Comparison of ENCODE assay signal across 17 cellular contexts in genomic region chr11:134821422-134821821, GRCh38.
DNase-seq lines count a peak whose midpoint lies in the region; TF ChIP-seq lines count a peak whose summit lies in the region.
"Had no signal": no experiment of that assay in that cellular context is flagged by ENCODE, and none has a peak within 500 bp of the region (broad histone marks: within the 10 kb centered on the region; RNA-seq: fewer than 3 reads in every experiment).

No MANE protein-coding gene starts in this region.

- no peaks in the 10 kb centered on the region for H3K79me1 ChIP-seq in H9 (ENCODE audit: insufficient read depth, low read depth, low read length, poor library complexity, severe bottlenecking)
- H3K79me1 ChIP-seq in neuronal stem cell (ENCODE audit: low read depth, low read length): no peaks in the 10 kb centered on the region

- no peak overlapping the region for H3K27ac ChIP-seq in H9 (ENCODE audit: insufficient read length, low read depth, low read length)
- H3K27ac ChIP-seq in neuronal stem cell (replicated peaks; ENCODE audit: low read length): no peak overlapping the region

- H2BK12ac ChIP-seq in H9 (ENCODE audit: insufficient read length, low read depth, low read length) (no peak overlapping the region), neuronal stem cell (ENCODE audit: low read length) (no peak overlapping the region)

- no peak for DNase-seq in Caco-2
- DNase-seq in H9: peak; percentile 32
- peak; percentile 82 for DNase-seq in islet precursor cell
- DNase-seq in neuronal stem cell (ENCODE audit: low spot score): no peak
- no peak for DNase-seq in SKM-1 (lab: John Stamatoyannopoulos, UW; ENCODE audit: unreplicated experiment)
- DNase-seq in retina: no peak
- no peak for DNase-seq in 8988T
- DNase-seq: BE2C; C1 segment of cervical spinal cord; CD4-positive, CD25-positive, alpha-beta regulatory T cell; CD8-positive, alpha-beta memory T cell; COR-L47; DMS153; DMS79; GF-D8; HFFc6; KG1 had no signal

- POLR2A ChIA-PET in Caco-2 (lab: Charles Lee): no interaction called here

- H3K27me3 Mint-ChIP-seq in Caco-2 (ENCODE audit: insufficient read depth, unreplicated experiment) (no peaks in the 10 kb centered on the region), H9 (ENCODE audit: low read depth) (peaks cover 19% of the 10 kb centered on the region)

- H3K23me2 ChIP-seq in H9 (ENCODE audit: insufficient read length, low read depth, low read length, poor library complexity, severe bottlenecking): no peaks in the 10 kb centered on the region

- H4K8ac ChIP-seq in H9 (replicated peaks; ENCODE audit: insufficient read length, low read depth, low read length): no peak overlapping the region
- H4K8ac ChIP-seq in neuronal stem cell (ENCODE audit: low read depth, low read length): no peak overlapping the region

- CTCF ChIA-PET in Caco-2 (lab: Charles Lee): interaction anchor here (1.2 kb wide), 1 partner anchor 47 kb away, joined by 5 read pairs; no protein-coding TSS in a partner anchor

- H3K18ac ChIP-seq in H9 (ENCODE audit: insufficient read length, low read depth, low read length) (no peak overlapping the region), neuronal stem cell (ENCODE audit: low read length) (peak overlapping the region; percentile 23)

- no peak overlapping the region for H2AK5ac ChIP-seq in H9 (ENCODE audit: insufficient read length, low read length)
- H2AK5ac ChIP-seq in neuronal stem cell (ENCODE audit: low read depth, low read length): no peak overlapping the region

- no peak overlapping the region for H4K5ac ChIP-seq in H9 (ENCODE audit: insufficient read length, low read depth, low read length)

- intact Hi-C loops in Caco-2 (cut with micrococcal nuclease; ENCODE audit: unreplicated experiment): no loop called here

- no peaks in the 10 kb centered on the region for H3K79me2 ChIP-seq in H9 (ENCODE audit: insufficient read depth, low read length)

- H3K56ac ChIP-seq in H9 (ENCODE audit: insufficient read length, low read depth, low read length): no peak overlapping the region

- H2BK15ac ChIP-seq in H9 (ENCODE audit: low read depth, low read length): no peak overlapping the region
- no peak overlapping the region for H2BK15ac ChIP-seq in neuronal stem cell (ENCODE audit: low read length)

- peaks cover 5% of the 10 kb centered on the region for H3K9me3 ChIP-seq in Caco-2
- no peaks in the 10 kb centered on the region for H3K9me3 ChIP-seq in H9 (ENCODE audit: control insufficient read depth, low read depth, low read length)
- H3K9me3 ChIP-seq in neuronal stem cell (replicated peaks in 1 of 2; ENCODE audit: control insufficient read depth in 2 of 2, insufficient read depth in 1 of 2, low read depth in 1 of 2, low read length in 2 of 2): no peaks in the 10 kb centered on the region
- H3K9me3 ChIP-seq: BE2C had no signal

- WGBS in H9 (ENCODE audit: extremely low coverage, insufficient read length, low lambda C conversion rate): no CpG with 5 or more reads among the region's 4 CpGs
- WGBS in neuronal stem cell (ENCODE audit: extremely low coverage in 2 of 2, insufficient read length in 2 of 2, insufficient replicate concordance in 1 of 2), 2 donors: no CpG with 5 or more reads among the region's 4 CpGs

- H3K4ac ChIP-seq in H9 (ENCODE audit: low read depth, low read length): no peak overlapping the region
- H3K4ac ChIP-seq in neuronal stem cell (ENCODE audit: low read length): no peak overlapping the region

- no peak overlapping the region for H2BK20ac ChIP-seq in H9 (ENCODE audit: low read depth, low read length, poor library complexity, severe bottlenecking)

- no peak overlapping the region for H4K91ac ChIP-seq in H9 (ENCODE audit: insufficient read length, low read depth, low read length)
- no peak overlapping the region for H4K91ac ChIP-seq in neuronal stem cell (ENCODE audit: low read depth, low read length, poor library complexity)

- H3T11ph ChIP-seq in H9 (ENCODE audit: low read length): no peak overlapping the region

- H3K23ac ChIP-seq in H9 (ENCODE audit: insufficient read length, low read depth, low read length): no peak overlapping the region
- no peak overlapping the region for H3K23ac ChIP-seq in neuronal stem cell (ENCODE audit: low read depth, low read length, poor library complexity)

- H3K36me3 ChIP-seq in Caco-2 (ENCODE audit: control insufficient read depth, insufficient read depth, low read length) (no peaks in the 10 kb centered on the region), neuronal stem cell (replicated peaks in 1 of 2; ENCODE audit: control insufficient read depth in 2 of 2, insufficient read depth in 2 of 2, low read length in 2 of 2) (no peaks in the 10 kb centered on the region)
- H3K36me3 ChIP-seq: BE2C had no signal

- no peak overlapping the region for H2AFZ ChIP-seq in H9 (ENCODE audit: low read length)
- H2AFZ ChIP-seq in neuronal stem cell (ENCODE audit: low read length): no peak overlapping the region

- H3K4me2 ChIP-seq in H9 (ENCODE audit: insufficient read depth, insufficient read length, low read length): no peak overlapping the region
- no peak overlapping the region for H3K4me2 ChIP-seq in neuronal stem cell (ENCODE audit: insufficient read depth, low read length, poor library complexity, severe bottlenecking)

- H3K4me3 ChIP-seq in Caco-2 (ENCODE audit: low read depth, low read length) (no peak overlapping the region), neuronal stem cell (ENCODE audit: low read length in 2 of 2) (no peak overlapping the region)

- H3K36me3 Mint-ChIP-seq in Caco-2 (ENCODE audit: insufficient read depth, unreplicated experiment) (peaks cover 16% of the 10 kb centered on the region), H9 (ENCODE audit: insufficient read depth in 1 of 3, low read depth in 3 of 3) (no peaks in the 10 kb centered on the region)
- H3K36me3 Mint-ChIP-seq: CD4-positive, CD25-positive, alpha-beta regulatory T cell; CD8-positive, alpha-beta memory T cell had no signal

- H2BK120ac ChIP-seq in H9 (ENCODE audit: low read depth, low read length, poor library complexity, severe bottlenecking) (no peak overlapping the region), neuronal stem cell (ENCODE audit: low read depth, low read length) (no peak overlapping the region)

- no peak overlapping the region for H3K14ac ChIP-seq in H9 (ENCODE audit: insufficient read depth, low read length)
- no peak overlapping the region for H3K14ac ChIP-seq in neuronal stem cell (ENCODE audit: low read length)

- no peak overlapping the region for H2BK5ac ChIP-seq in H9 (ENCODE audit: insufficient read length, low read length)
- no peak overlapping the region for H2BK5ac ChIP-seq in neuronal stem cell (ENCODE audit: low read length)

- no peak overlapping the region for H3K4me3 Mint-ChIP-seq in Caco-2 (ENCODE audit: unreplicated experiment)
- no peak overlapping the region for H3K4me3 Mint-ChIP-seq in H9
- H3K4me3 Mint-ChIP-seq: CD4-positive, CD25-positive, alpha-beta regulatory T cell; CD8-positive, alpha-beta memory T cell; HFFc6 had no signal

- H4K20me1 ChIP-seq in H9 (ENCODE audit: control insufficient read depth, insufficient read depth, insufficient read length): no peaks in the 10 kb centered on the region

- peaks cover 51% of the 10 kb centered on the region for H3K4me1 ChIP-seq in Caco-2
- H3K4me1 ChIP-seq in H9 (ENCODE audit: insufficient read depth, low read length): no peaks in the 10 kb centered on the region
- H3K4me1 ChIP-seq in neuronal stem cell (ENCODE audit: control insufficient read depth in 2 of 2, insufficient read depth in 1 of 2, low read depth in 1 of 2, low read length in 2 of 2): peaks cover 0 to 7% of the 10 kb centered on the region in 2 donors
- H3K4me1 ChIP-seq: BE2C had no signal

- H3K27me3 ChIP-seq in Caco-2 (replicated peaks; ENCODE audit: control insufficient read depth, insufficient read depth, low read length): no peaks in the 10 kb centered on the region
- H3K27me3 ChIP-seq in H9 (ENCODE audit: insufficient read depth, low read length): no peaks in the 10 kb centered on the region
- H3K27me3 ChIP-seq in neuronal stem cell (ENCODE audit: control insufficient read depth in 3 of 3, insufficient read depth in 3 of 3, low read depth in 1 of 3, low read length in 3 of 3): peaks cover 0 to 3% (median 0%) of the 10 kb centered on the region in 3 experiments
- H3K27me3 ChIP-seq: BE2C had no signal

- H3K4me1 Mint-ChIP-seq in Caco-2 (ENCODE audit: low read depth, unreplicated experiment) (peaks cover 55% of the 10 kb centered on the region), H9 (peaks cover 14 to 16% of the 10 kb centered on the region in 2 experiments)
- H3K4me1 Mint-ChIP-seq: CD4-positive, CD25-positive, alpha-beta regulatory T cell; CD8-positive, alpha-beta memory T cell had no signal

- H3K9ac ChIP-seq in H9 (ENCODE audit: extremely low read depth, insufficient read length, low read length): no peak overlapping the region
- no peak overlapping the region for H3K9ac ChIP-seq in neuronal stem cell (ENCODE audit: low read depth, low read length, poor library complexity)

- no TSS peak for BruUV-seq in Caco-2 (replicated peaks; lab: Mats Ljungman, UMichigan)

- H3K27ac Mint-ChIP-seq in Caco-2 (ENCODE audit: unreplicated experiment) (peak overlapping the region; percentile 76), H9 (no peak overlapping the region)
- H3K27ac Mint-ChIP-seq: CD4-positive, CD25-positive, alpha-beta regulatory T cell; CD8-positive, alpha-beta memory T cell; HFFc6 had no signal

- H3K9me3 Mint-ChIP-seq in Caco-2 (ENCODE audit: unreplicated experiment): peaks cover 20% of the 10 kb centered on the region
- H3K9me3 Mint-ChIP-seq in H9: no peaks in the 10 kb centered on the region; a peak in 1 of 5 replicates
- H3K9me3 Mint-ChIP-seq: CD8-positive, alpha-beta memory T cell had no signal

- TF ChIP-seq CTCF in Caco-2 (IDR thresholded peaks at IDR 0.05; ENCODE audit: insufficient read depth in 1 of 2, low read depth in 1 of 2, low read length in 1 of 2, severe bottlenecking in 1 of 2, unreplicated experiment in 1 of 2) (no peak), H9 (conservative IDR thresholded peaks at IDR 0.05) (no peak; the same call in 2 of the 3 replicates)

Comparison
In these comparisons a context has a peak if more than half of its experiments do, and no peak if none do; other contexts are left out.
1. DNase-seq: peak in H9 (single experiment) and islet precursor cell (single experiment); none in Caco-2 (0 of 2), neuronal stem cell (single experiment), SKM-1 (single experiment), retina (single experiment) and 8988T (single experiment).